In the genomic region with DNA sequence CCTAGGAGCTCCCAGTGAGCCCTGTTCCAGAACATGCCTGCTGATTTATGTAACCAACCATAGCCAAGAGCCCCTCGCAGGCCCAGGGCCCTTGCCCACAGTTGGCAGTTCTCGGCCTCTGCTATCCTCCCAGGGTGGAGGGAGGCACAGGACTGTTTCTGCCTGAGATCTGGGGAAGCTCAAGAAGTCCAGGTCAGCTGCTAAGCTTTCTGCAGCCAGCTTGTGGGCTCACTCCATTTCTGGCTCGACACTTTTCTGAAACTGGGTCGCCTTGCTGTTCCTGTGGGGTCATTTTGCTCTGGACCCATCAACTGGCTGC, we compare ENCODE assay signal across 15 cellular contexts.
A peak's percentile ranks its signal among the peaks of the same experiment; 100 is the strongest.
DNase-seq lines count a peak whose midpoint lies in the region; ATAC-seq, FAIRE-seq and TF ChIP-seq lines count a peak whose summit lies in the region.
"Had no signal": no experiment of that assay in that cellular context is flagged by ENCODE, and none has a peak within 500 bp of the region (broad histone marks: within the 10 kb centered on the region; RNA-seq: fewer than 3 reads in every experiment).

No MANE protein-coding gene starts in this region.

- no peak overlapping the region for H3K9ac ChIP-seq in liver (ENCODE audit: low read depth in 1 of 2, low read length in 2 of 2)
- H3K9ac ChIP-seq in HepG2 (ENCODE audit: insufficient read depth, low read depth, low read length), result no peak overlapping the region

- TF ChIP-seq CTCF in liver (IDR thresholded peaks at IDR 0.05; ENCODE audit: low read depth, low read length, missing input control), result no peak
- no peak for TF ChIP-seq CTCF in HepG2 (CRISPR knock-in tag; IDR thresholded peaks at IDR 0.05)
- no peak for TF ChIP-seq CTCF in vagina (IDR thresholded peaks at IDR 0.05)

- no peak overlapping the region for H2AFZ ChIP-seq in HepG2 (ENCODE audit: low read length)

- no peak for FAIRE-seq in HepG2 (lab: Jason Lieb, UNC)
- FAIRE-seq: frontal cortex, GM12892 had no signal

- H3K27me3 Mint-ChIP-seq in activated T-helper 17 cell treated with anti-CD3 and anti-CD28 coated beads, Interleukin-2, amount 50 U/mL, for 72 hours, result no peaks in the 10 kb centered on the region
- no peaks in the 10 kb centered on the region for H3K27me3 Mint-ChIP-seq in memory B cell

- ATAC-seq in HepG2, result no peak
- ATAC-seq in activated T-helper 17 cell treated with anti-CD3 and anti-CD28 coated beads, Interleukin-2, amount 50 U/mL, for 72 hours (replicated peaks), result no peak
- no peak for ATAC-seq in memory B cell (ENCODE audit: low read depth)

- DNase-seq in HepG2 (ENCODE audit: low spot score) (no peak), memory B cell (ENCODE audit: low spot score in 2 of 2) (no peak), vagina (ENCODE audit: extremely low spot score in 2 of 2) (no peak), HuH-7.5 (ENCODE audit: low spot score) (no peak), midbrain (lab: John Stamatoyannopoulos, UW) (no peak), activated gamma-delta T cell (lab: John Stamatoyannopoulos, UW) (no peak)
- DNase-seq: activated gamma-delta T cell treated with Interleukin-2 at 50 U/mL for 16 hours; NCI-H2171; stimulated activated CD4-positive, alpha-beta T cell treated with anti-CD3 and anti-CD28 coated beads, Interleukin-1b, Interleukin-23, amount 100 ng/mL, for 48 hours had no signal

- no peaks in the 10 kb centered on the region for H3K36me3 ChIP-seq in liver (ENCODE audit: control insufficient read depth in 4 of 4, insufficient read depth in 3 of 4, low read depth in 1 of 4, low read length in 3 of 4)
- no peaks in the 10 kb centered on the region for H3K36me3 ChIP-seq in HepG2 (replicated peaks in 1 of 2; ENCODE audit: control insufficient read depth in 1 of 2, insufficient read depth in 2 of 2, low read length in 2 of 2)
- no peaks in the 10 kb centered on the region for H3K36me3 ChIP-seq in vagina
- H3K36me3 ChIP-seq: cardiac muscle cell had no signal

- TF ChIP-seq EP300 in HepG2 (IDR thresholded peaks at IDR 0.05; ENCODE audit: low read depth in 2 of 2, low read length in 2 of 2) (no peak), HepG2 (CRISPR knock-in tag; IDR thresholded peaks at IDR 0.05; ENCODE audit: borderline replicate concordance) (no peak)

- peaks cover 6% of the 10 kb centered on the region for H3K4me1 Mint-ChIP-seq in activated T-helper 17 cell treated with anti-CD3 and anti-CD28 coated beads, Interleukin-2, amount 50 U/mL, for 72 hours
- H3K4me1 Mint-ChIP-seq in memory B cell, result peaks cover 24% of the 10 kb centered on the region

- H3K27ac Mint-ChIP-seq in activated T-helper 17 cell treated with anti-CD3 and anti-CD28 coated beads, Interleukin-2, amount 50 U/mL, for 72 hours, result peak overlapping the region; percentile 67
- peak overlapping the region; percentile 29 for H3K27ac Mint-ChIP-seq in memory B cell
- H3K27ac Mint-ChIP-seq: progenitor cell of endocrine pancreas had no signal

- H3K4me2 ChIP-seq in HepG2 (ENCODE audit: low read depth, low read length), result no peak overlapping the region

- in situ Hi-C loops in HepG2 (cut with HindIII; ENCODE audit: extremely low pct_ligation_motif_present, low pct_unique_long_range_greater_than_20kb), result no loop called here

- no peaks in the 10 kb centered on the region for H3K36me3 Mint-ChIP-seq in activated T-helper 17 cell treated with anti-CD3 and anti-CD28 coated beads, Interleukin-2, amount 50 U/mL, for 72 hours (ENCODE audit: low read depth)
- H3K36me3 Mint-ChIP-seq in memory B cell, result no peaks in the 10 kb centered on the region

- H3K9me3 Mint-ChIP-seq in activated T-helper 17 cell treated with anti-CD3 and anti-CD28 coated beads, Interleukin-2, amount 50 U/mL, for 72 hours, result no peaks in the 10 kb centered on the region
- H3K9me3 Mint-ChIP-seq in memory B cell, result no peaks in the 10 kb centered on the region

- peak overlapping the region; percentile 14 to 36 for H3K27ac ChIP-seq in liver (ENCODE audit: low read depth in 1 of 2, low read length in 2 of 2)
- no peak overlapping the region for H3K27ac ChIP-seq in HepG2 (ENCODE audit: extremely low read length, insufficient read depth, low read length)
- peak overlapping the region; percentile 14 for H3K27ac ChIP-seq in vagina
- H3K27ac ChIP-seq: cardiac muscle cell had no signal

- no peaks in the 10 kb centered on the region for H4K20me1 ChIP-seq in HepG2 (ENCODE audit: insufficient read depth, low read length)

- H3K4me3 Mint-ChIP-seq in activated T-helper 17 cell treated with anti-CD3 and anti-CD28 coated beads, Interleukin-2, amount 50 U/mL, for 72 hours, result peak overlapping the region; percentile 9
- no peak overlapping the region for H3K4me3 Mint-ChIP-seq in memory B cell

- H3K9me3 ChIP-seq in liver (ENCODE audit: control insufficient read depth in 4 of 4, low read length in 3 of 4), result no peaks in the 10 kb centered on the region
- no peaks in the 10 kb centered on the region for H3K9me3 ChIP-seq in HepG2 (ENCODE audit: low read length)
- H3K9me3 ChIP-seq in vagina, result no peaks in the 10 kb centered on the region

- TF ChIP-seq POLR2A in HepG2 (IDR thresholded peaks at IDR 0.05; ENCODE audit: insufficient read depth in 1 of 2, low read depth in 2 of 2, low read length in 2 of 2), result no peak
- no peak for TF ChIP-seq POLR2A in vagina (IDR thresholded peaks at IDR 0.05)

- WGBS in liver, result 75% methylated on average over 4 of the region's 4 CpGs
- WGBS in HepG2 (ENCODE audit: low lambda C conversion rate), result 73% methylated on average over 2 of the region's 4 CpGs

- H3K79me2 ChIP-seq in HepG2 (ENCODE audit: insufficient read depth, low read length), result no peaks in the 10 kb centered on the region

- TF ChIP-seq RAD21 in liver (IDR thresholded peaks at IDR 0.05) (no peak), HepG2 (CRISPR knock-in tag; IDR thresholded peaks at IDR 0.05) (no peak)

- H3K4me1 ChIP-seq in liver (ENCODE audit: control insufficient read depth in 4 of 4, insufficient read depth in 4 of 4, low read length in 3 of 4) (peaks cover 0 to 14% (median 10%) of the 10 kb centered on the region in 4 donors), HepG2 (ENCODE audit: insufficient read depth, low read length) (peaks cover 15% of the 10 kb centered on the region), vagina (peaks cover 32% of the 10 kb centered on the region)

- CTCF ChIA-PET in HepG2 (lab: Yijun Ruan, JAX; ENCODE audit: low intra/inter-chr PET ratio, low total read pairs), result no interaction called here

- no TSS peak for BruUV-seq in HepG2 (replicated peaks; lab: Mats Ljungman, UMichigan)

- H3K27me3 ChIP-seq in liver (ENCODE audit: control insufficient read depth in 4 of 4, insufficient read depth in 4 of 4, low read length in 3 of 4) (no peaks in the 10 kb centered on the region), HepG2 (ENCODE audit: control insufficient read depth in 1 of 2, insufficient read depth in 2 of 2, low read length in 2 of 2) (peaks cover 4 to 17% of the 10 kb centered on the region in 2 experiments; a peak in 4 of 5 replicates), vagina (no peaks in the 10 kb centered on the region)
- H3K27me3 ChIP-seq: cardiac muscle cell had no signal

- POLR2A ChIA-PET in HepG2 (lab: Yijun Ruan, JAX), result no interaction called here

- H3K4me3 ChIP-seq in liver (ENCODE audit: low read depth in 1 of 3, low read length in 3 of 3) (no peak overlapping the region), HepG2 (replicated peaks in 1 of 3; ENCODE audit: insufficient read depth in 1 of 3, low read depth in 2 of 3, low read length in 3 of 3) (no peak overlapping the region), vagina (no peak overlapping the region)
- H3K4me3 ChIP-seq: cardiac muscle cell had no signal

- intact Hi-C loops in HepG2 (cut with micrococcal nuclease; ENCODE audit: unreplicated experiment), result no loop called here
- intact Hi-C loops in vagina (cut with DNase I), result loop anchor here (10.0 kb wide), 1 partner anchor 139 kb away; a partner anchor contains a TSS

TF ChIP-seq in liver, 16 proteins besides CTCF, POLR2A, EP300 and RAD21 (continues in another document):
- TF ChIP-seq SP1 (IDR thresholded peaks at IDR 0.05) (no peak), EGR1 (IDR thresholded peaks at IDR 0.05; ENCODE audit: low read depth in 2 of 2) (no peak), JUND (IDR thresholded peaks at IDR 0.05) (no peak), GABPA (IDR thresholded peaks at IDR 0.05 in 1 of 2, conservative IDR thresholded peaks at IDR 0.05 in 1 of 2) (no peak), HNF4A (conservative IDR thresholded peaks at IDR 0.05) (no peak), YY1 (IDR thresholded peaks at IDR 0.05) (no peak), FOXA2 (IDR thresholded peaks at IDR 0.05) (no peak)

TF ChIP-seq in HepG2, 621 proteins besides CTCF, POLR2A, EP300 and RAD21:
- TF ChIP-seq ZNF441 (CRISPR knock-in tag; IDR thresholded peaks at IDR 0.05; ENCODE audit: borderline replicate concordance) (no peak), HOXA7 (CRISPR knock-in tag; IDR thresholded peaks at IDR 0.05) (no peak)
TF ChIP-seq in HepG2: peak in this region for 0.
